Comparison of ENCODE assay signal across 1 cellular context in the genomic region with DNA sequence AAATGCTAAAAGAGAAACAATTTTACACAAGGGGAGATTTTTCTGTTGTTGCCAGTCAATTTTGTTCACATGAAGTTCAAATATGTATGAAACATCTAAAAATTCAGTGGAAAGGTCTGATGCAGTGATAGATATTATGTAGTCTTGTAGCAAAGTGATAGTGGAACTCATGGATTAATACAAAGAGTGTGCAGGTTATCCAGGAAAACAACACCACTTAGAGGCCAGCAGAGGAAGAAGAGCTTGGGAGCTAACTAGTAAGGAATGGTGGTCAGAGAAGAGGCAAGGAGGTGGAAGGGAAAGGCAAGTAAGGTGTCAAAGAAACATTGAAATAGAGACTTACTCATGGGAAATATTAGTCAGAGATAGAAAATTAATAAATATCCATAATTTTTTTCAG.
TF ChIP-seq lines count a peak whose summit lies in the region.

No MANE protein-coding gene starts in this region.

TF ChIP-seq in WTC11, 78 proteins besides CTCF, POLR2A, EP300 and RAD21 (continued from another document):
- TF ChIP-seq, protein P1, sequence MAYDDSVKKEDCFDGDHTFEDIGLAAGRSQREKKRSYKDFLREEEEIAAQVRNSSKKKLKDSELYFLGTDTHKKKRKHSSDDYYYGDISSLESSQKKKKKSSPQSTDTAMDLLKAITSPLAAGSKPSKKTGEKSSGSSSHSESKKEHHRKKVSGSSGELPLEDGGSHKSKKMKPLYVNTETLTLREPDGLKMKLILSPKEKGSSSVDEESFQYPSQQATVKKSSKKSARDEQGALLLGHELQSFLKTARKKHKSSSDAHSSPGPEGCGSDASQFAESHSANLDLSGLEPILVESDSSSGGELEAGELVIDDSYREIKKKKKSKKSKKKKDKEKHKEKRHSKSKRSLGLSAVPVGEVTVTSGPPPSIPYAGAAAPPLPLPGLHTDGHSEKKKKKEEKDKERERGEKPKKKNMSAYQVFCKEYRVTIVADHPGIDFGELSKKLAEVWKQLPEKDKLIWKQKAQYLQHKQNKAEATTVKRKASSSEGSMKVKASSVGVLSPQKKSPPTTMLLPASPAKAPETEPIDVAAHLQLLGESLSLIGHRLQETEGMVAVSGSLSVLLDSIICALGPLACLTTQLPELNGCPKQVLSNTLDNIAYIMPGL (CRISPR knock-in tag; IDR thresholded peaks at IDR 0.05), result no peak
- TF ChIP-seq, protein P2, sequence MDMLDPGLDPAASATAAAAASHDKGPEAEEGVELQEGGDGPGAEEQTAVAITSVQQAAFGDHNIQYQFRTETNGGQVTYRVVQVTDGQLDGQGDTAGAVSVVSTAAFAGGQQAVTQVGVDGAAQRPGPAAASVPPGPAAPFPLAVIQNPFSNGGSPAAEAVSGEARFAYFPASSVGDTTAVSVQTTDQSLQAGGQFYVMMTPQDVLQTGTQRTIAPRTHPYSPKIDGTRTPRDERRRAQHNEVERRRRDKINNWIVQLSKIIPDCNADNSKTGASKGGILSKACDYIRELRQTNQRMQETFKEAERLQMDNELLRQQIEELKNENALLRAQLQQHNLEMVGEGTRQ (CRISPR knock-in tag; IDR thresholded peaks at IDR 0.05), result no peak
- no peak for TF ChIP-seq ZNF416 (CRISPR knock-in tag; IDR thresholded peaks at IDR 0.05)
- no peak for TF ChIP-seq IRF2 (CRISPR knock-in tag; IDR thresholded peaks at IDR 0.05; ENCODE audit: borderline replicate concordance, low read depth)
- no peak for TF ChIP-seq OVOL2 (CRISPR knock-in tag; IDR thresholded peaks at IDR 0.05; ENCODE audit: borderline replicate concordance)
